24 cellular contexts compared by ENCODE assay signal in genomic region chr15:86163771-86164170, GRCh38.
DNase-seq lines count a peak whose midpoint lies in the region; TF ChIP-seq lines count a peak whose summit lies in the region.
"Had no signal": no experiment of that assay in that cellular context is flagged by ENCODE, and none has a peak within 500 bp of the region (broad histone marks: within the 10 kb centered on the region; RNA-seq: fewer than 3 reads in every experiment).

No MANE protein-coding gene starts in this region.

- no peak overlapping the region for H3K4me3 Mint-ChIP-seq in mesothelial cell of epicardium
- H3K4me3 Mint-ChIP-seq: activated T-helper 1 cell treated with anti-CD3 and anti-CD28 coated beads, Interleukin-12 subunit alpha, Interleukin-12 subunit beta, Interleukin-2, Interleukin-4 antibody, amounts not matched to agents 30 ng/mL and 10 ng/mL and 1 ng/mL, durations not matched to agents 14 hours and 24 hours and 36 hours; B cell; effector memory CD8-positive, alpha-beta T cell; HFFc6; memory B cell; naive thymus-derived CD8-positive, alpha-beta T cell; stimulated activated effector memory CD8-positive, alpha-beta T cell treated with anti-CD3 and anti-CD28 coated beads, Interleukin-12 subunit alpha, Interleukin-12 subunit beta, amount 100 ng/mL, for 72 hours had no signal

- TF ChIP-seq EP300 in stomach (IDR thresholded peaks at IDR 0.05): no peak

- H3K27me3 ChIP-seq in adrenal gland: no peaks in the 10 kb centered on the region
- peaks cover 0 to 4% (median 0%) of the 10 kb centered on the region in 3 donors for H3K27me3 ChIP-seq in stomach
- H3K27me3 ChIP-seq: colonic mucosa, ovary, testis had no signal

- TF ChIP-seq CTCF in adrenal gland (IDR thresholded peaks at IDR 0.05) (no peak), mesothelial cell of epicardium (IDR thresholded peaks at IDR 0.05; ENCODE audit: unreplicated experiment) (no peak), stomach (IDR thresholded peaks at IDR 0.05) (no peak)

- H3K9me3 ChIP-seq in adrenal gland (replicated peaks in 1 of 3) (no peaks in the 10 kb centered on the region), stomach (no peaks in the 10 kb centered on the region)
- H3K9me3 ChIP-seq: colonic mucosa, ovary, testis had no signal

- H3K9me3 Mint-ChIP-seq in mesothelial cell of epicardium: no peaks in the 10 kb centered on the region
- H3K9me3 Mint-ChIP-seq: activated T-helper 1 cell treated with anti-CD3 and anti-CD28 coated beads, Interleukin-12 subunit alpha, Interleukin-12 subunit beta, Interleukin-2, Interleukin-4 antibody, amounts not matched to agents 30 ng/mL and 10 ng/mL and 1 ng/mL, durations not matched to agents 14 hours and 24 hours and 36 hours; effector memory CD8-positive, alpha-beta T cell; stimulated activated effector memory CD8-positive, alpha-beta T cell treated with anti-CD3 and anti-CD28 coated beads, Interleukin-12 subunit alpha, Interleukin-12 subunit beta, amount 100 ng/mL, for 72 hours had no signal

- TF ChIP-seq POLR2A in adrenal gland (IDR thresholded peaks at IDR 0.05) (no peak), stomach (IDR thresholded peaks at IDR 0.05) (no peak)

- no peaks in the 10 kb centered on the region for H3K36me3 Mint-ChIP-seq in mesothelial cell of epicardium
- H3K36me3 Mint-ChIP-seq: memory B cell; naive thymus-derived CD8-positive, alpha-beta T cell; stimulated activated effector memory CD8-positive, alpha-beta T cell treated with anti-CD3 and anti-CD28 coated beads, Interleukin-12 subunit alpha, Interleukin-12 subunit beta, amount 100 ng/mL, for 72 hours had no signal

- H3K36me3 ChIP-seq in adrenal gland (replicated peaks in 1 of 2): no peaks in the 10 kb centered on the region
- H3K36me3 ChIP-seq in stomach: no peaks in the 10 kb centered on the region
- H3K36me3 ChIP-seq: colonic mucosa, ovary had no signal

- H3K27ac ChIP-seq in adrenal gland (peak overlapping the region in 3 of 5 donors; percentile 15 to 62 (median 50)), stomach (peak overlapping the region in 3 of 5 donors; percentile 11 to 60 (median 16))
- H3K27ac ChIP-seq: 22Rv1, colonic mucosa, KMS-11, ovary, testis had no signal

- 19 to 35% (median 23%) methylated on average over 2 of the region's 2 CpGs for WGBS in adrenal gland, 4 donors
- WGBS in stomach, 5 donors: 42 to 64% (median 57%) methylated on average over 2 of the region's 2 CpGs

- peaks cover 6% of the 10 kb centered on the region for H3K27me3 Mint-ChIP-seq in mesothelial cell of epicardium (ENCODE audit: low read depth)

- peak; percentile 40 for DNase-seq in DMS 273 (lab: John Stamatoyannopoulos, UW; ENCODE audit: unreplicated experiment)
- DNase-seq in DMS 273 treated with DMSO at 0.1 percent for 48 hours (lab: John Stamatoyannopoulos, UW): no peak
- DNase-seq in adrenal gland: peak in 6 of 7 donors; percentile 39 to 57 (median 54)
- no peak for DNase-seq in mesothelial cell of epicardium (ENCODE audit: low spot score in 2 of 2, unreplicated experiment in 2 of 2)
- no peak for DNase-seq in stomach
- DNase-seq in HuH-7.5 (ENCODE audit: low spot score): no peak
- no peak for DNase-seq in SW480 (ENCODE audit: low spot score)
- no peak for DNase-seq in RKO (ENCODE audit: low spot score)
- DNase-seq: activated naive CD4-positive, alpha-beta T cell treated with anti-CD3 and anti-CD28 coated beads, Interleukin-2, amount 50 U/mL, for 16 hours; colonic mucosa; effector memory CD8-positive, alpha-beta T cell; HFFc6; naive thymus-derived CD8-positive, alpha-beta T cell; NCI-H1694; ovary; SHP77 treated with DMSO at 0.1 percent for 48 hours; T-helper 1 cell; testis had no signal

- no peak overlapping the region for H3K4me3 ChIP-seq in adrenal gland
- H3K4me3 ChIP-seq in stomach: no peak overlapping the region
- H3K4me3 ChIP-seq: colonic mucosa, ovary, testis had no signal

- peaks cover 40% of the 10 kb centered on the region for H3K4me1 Mint-ChIP-seq in mesothelial cell of epicardium
- H3K4me1 Mint-ChIP-seq: B cell; memory B cell; naive thymus-derived CD8-positive, alpha-beta T cell; stimulated activated effector memory CD8-positive, alpha-beta T cell treated with anti-CD3 and anti-CD28 coated beads, Interleukin-12 subunit alpha, Interleukin-12 subunit beta, amount 100 ng/mL, for 72 hours had no signal

- intact Hi-C loops in adrenal gland (cut with DNase I): no loop called here
- intact Hi-C loops in stomach (cut with DNase I; ENCODE audit: low total_unique reads): no loop called here

- peaks cover 0 to 15% of the 10 kb centered on the region in 2 donors for H3K4me1 ChIP-seq in adrenal gland (replicated peaks in 1 of 2)
- peaks cover 0 to 6% (median 0%) of the 10 kb centered on the region in 4 donors for H3K4me1 ChIP-seq in stomach
- H3K4me1 ChIP-seq: colonic mucosa, testis had no signal

- peak overlapping the region; percentile 7 for H3K27ac Mint-ChIP-seq in mesothelial cell of epicardium
- H3K27ac Mint-ChIP-seq: activated T-helper 1 cell treated with anti-CD3 and anti-CD28 coated beads, Interleukin-12 subunit alpha, Interleukin-12 subunit beta, Interleukin-2, Interleukin-4 antibody, amounts not matched to agents 30 ng/mL and 10 ng/mL and 1 ng/mL, durations not matched to agents 14 hours and 24 hours and 36 hours; B cell; effector memory CD8-positive, alpha-beta T cell; HFFc6; memory B cell; naive thymus-derived CD8-positive, alpha-beta T cell; stimulated activated effector memory CD8-positive, alpha-beta T cell treated with anti-CD3 and anti-CD28 coated beads, Interleukin-12 subunit alpha, Interleukin-12 subunit beta, amount 100 ng/mL, for 72 hours had no signal

Comparison
In these comparisons a context has a peak if more than half of its experiments do, and no peak if none do; other contexts are left out.
1. DNase-seq: peak in DMS 273 (single experiment) and adrenal gland (6 of 7); none in DMS 273 treated with DMSO at 0.1 percent for 48 hours (single experiment), mesothelial cell of epicardium (0 of 2), stomach (single experiment), HuH-7.5 (single experiment), SW480 (single experiment) and RKO (single experiment).